In the genomic region with DNA sequence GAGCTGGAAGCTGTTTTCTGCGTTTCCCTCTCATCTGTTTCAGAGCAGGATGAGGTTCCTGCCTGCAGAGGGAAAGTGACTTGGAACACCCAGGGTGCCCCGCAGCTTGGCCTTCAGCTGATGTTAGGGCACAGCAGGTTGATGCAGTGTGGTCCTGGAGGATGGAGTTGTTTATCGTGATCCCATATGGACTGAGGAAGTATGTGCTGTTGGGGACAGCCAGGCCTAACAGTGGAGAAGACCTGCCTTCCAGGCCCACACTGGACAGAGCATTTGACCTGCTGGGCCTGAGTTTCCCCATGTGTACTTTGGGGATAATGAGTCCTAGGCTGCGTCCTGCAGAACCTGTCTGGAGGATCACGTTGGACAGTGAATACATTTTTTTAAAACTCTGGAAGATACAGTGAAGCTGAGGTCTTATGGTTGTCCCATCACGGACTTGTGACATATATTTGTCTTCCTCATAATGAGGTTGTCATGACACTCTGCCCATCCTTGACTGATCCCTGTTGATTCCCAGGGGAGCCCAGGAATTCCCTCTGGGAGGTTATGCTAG, we compare ENCODE assay signal across 1 cellular context.
TF ChIP-seq lines count a peak whose summit lies in the region.

No MANE protein-coding gene starts in this region.

TF ChIP-seq in GM23338, 12 proteins besides CTCF, POLR2A, EP300 and RAD21:
- TF ChIP-seq, protein P1, sequence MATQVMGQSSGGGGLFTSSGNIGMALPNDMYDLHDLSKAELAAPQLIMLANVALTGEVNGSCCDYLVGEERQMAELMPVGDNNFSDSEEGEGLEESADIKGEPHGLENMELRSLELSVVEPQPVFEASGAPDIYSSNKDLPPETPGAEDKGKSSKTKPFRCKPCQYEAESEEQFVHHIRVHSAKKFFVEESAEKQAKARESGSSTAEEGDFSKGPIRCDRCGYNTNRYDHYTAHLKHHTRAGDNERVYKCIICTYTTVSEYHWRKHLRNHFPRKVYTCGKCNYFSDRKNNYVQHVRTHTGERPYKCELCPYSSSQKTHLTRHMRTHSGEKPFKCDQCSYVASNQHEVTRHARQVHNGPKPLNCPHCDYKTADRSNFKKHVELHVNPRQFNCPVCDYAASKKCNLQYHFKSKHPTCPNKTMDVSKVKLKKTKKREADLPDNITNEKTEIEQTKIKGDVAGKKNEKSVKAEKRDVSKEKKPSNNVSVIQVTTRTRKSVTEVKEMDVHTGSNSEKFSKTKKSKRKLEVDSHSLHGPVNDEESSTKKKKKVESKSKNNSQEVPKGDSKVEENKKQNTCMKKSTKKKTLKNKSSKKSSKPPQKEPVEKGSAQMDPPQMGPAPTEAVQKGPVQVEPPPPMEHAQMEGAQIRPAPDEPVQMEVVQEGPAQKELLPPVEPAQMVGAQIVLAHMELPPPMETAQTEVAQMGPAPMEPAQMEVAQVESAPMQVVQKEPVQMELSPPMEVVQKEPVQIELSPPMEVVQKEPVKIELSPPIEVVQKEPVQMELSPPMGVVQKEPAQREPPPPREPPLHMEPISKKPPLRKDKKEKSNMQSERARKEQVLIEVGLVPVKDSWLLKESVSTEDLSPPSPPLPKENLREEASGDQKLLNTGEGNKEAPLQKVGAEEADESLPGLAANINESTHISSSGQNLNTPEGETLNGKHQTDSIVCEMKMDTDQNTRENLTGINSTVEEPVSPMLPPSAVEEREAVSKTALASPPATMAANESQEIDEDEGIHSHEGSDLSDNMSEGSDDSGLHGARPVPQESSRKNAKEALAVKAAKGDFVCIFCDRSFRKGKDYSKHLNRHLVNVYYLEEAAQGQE (IDR thresholded peaks at IDR 0.05; ENCODE audit: unreplicated experiment): no peak
- no peak for TF ChIP-seq JUNB (IDR thresholded peaks at IDR 0.05; ENCODE audit: unreplicated experiment)
- no peak for TF ChIP-seq NANOG (IDR thresholded peaks at IDR 0.05; ENCODE audit: borderline replicate concordance)
- TF ChIP-seq STAT1 (IDR thresholded peaks at IDR 0.05; ENCODE audit: unreplicated experiment): no peak
- no peak for TF ChIP-seq CREB1 (CRISPR knock-in tag; IDR thresholded peaks at IDR 0.05; ENCODE audit: low read depth)
- TF ChIP-seq ZNF114 (CRISPR knock-in tag; IDR thresholded peaks at IDR 0.05): no peak
- no peak for TF ChIP-seq EZH2 (IDR thresholded peaks at IDR 0.05; ENCODE audit: low read depth, unreplicated experiment)
- TF ChIP-seq, protein P2, sequence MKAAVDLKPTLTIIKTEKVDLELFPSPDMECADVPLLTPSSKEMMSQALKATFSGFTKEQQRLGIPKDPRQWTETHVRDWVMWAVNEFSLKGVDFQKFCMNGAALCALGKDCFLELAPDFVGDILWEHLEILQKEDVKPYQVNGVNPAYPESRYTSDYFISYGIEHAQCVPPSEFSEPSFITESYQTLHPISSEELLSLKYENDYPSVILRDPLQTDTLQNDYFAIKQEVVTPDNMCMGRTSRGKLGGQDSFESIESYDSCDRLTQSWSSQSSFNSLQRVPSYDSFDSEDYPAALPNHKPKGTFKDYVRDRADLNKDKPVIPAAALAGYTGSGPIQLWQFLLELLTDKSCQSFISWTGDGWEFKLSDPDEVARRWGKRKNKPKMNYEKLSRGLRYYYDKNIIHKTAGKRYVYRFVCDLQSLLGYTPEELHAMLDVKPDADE (IDR thresholded peaks at IDR 0.05): no peak
- no peak for TF ChIP-seq EZH2phosphoT487 (IDR thresholded peaks at IDR 0.05; ENCODE audit: unreplicated experiment)
- TF ChIP-seq, protein P3, sequence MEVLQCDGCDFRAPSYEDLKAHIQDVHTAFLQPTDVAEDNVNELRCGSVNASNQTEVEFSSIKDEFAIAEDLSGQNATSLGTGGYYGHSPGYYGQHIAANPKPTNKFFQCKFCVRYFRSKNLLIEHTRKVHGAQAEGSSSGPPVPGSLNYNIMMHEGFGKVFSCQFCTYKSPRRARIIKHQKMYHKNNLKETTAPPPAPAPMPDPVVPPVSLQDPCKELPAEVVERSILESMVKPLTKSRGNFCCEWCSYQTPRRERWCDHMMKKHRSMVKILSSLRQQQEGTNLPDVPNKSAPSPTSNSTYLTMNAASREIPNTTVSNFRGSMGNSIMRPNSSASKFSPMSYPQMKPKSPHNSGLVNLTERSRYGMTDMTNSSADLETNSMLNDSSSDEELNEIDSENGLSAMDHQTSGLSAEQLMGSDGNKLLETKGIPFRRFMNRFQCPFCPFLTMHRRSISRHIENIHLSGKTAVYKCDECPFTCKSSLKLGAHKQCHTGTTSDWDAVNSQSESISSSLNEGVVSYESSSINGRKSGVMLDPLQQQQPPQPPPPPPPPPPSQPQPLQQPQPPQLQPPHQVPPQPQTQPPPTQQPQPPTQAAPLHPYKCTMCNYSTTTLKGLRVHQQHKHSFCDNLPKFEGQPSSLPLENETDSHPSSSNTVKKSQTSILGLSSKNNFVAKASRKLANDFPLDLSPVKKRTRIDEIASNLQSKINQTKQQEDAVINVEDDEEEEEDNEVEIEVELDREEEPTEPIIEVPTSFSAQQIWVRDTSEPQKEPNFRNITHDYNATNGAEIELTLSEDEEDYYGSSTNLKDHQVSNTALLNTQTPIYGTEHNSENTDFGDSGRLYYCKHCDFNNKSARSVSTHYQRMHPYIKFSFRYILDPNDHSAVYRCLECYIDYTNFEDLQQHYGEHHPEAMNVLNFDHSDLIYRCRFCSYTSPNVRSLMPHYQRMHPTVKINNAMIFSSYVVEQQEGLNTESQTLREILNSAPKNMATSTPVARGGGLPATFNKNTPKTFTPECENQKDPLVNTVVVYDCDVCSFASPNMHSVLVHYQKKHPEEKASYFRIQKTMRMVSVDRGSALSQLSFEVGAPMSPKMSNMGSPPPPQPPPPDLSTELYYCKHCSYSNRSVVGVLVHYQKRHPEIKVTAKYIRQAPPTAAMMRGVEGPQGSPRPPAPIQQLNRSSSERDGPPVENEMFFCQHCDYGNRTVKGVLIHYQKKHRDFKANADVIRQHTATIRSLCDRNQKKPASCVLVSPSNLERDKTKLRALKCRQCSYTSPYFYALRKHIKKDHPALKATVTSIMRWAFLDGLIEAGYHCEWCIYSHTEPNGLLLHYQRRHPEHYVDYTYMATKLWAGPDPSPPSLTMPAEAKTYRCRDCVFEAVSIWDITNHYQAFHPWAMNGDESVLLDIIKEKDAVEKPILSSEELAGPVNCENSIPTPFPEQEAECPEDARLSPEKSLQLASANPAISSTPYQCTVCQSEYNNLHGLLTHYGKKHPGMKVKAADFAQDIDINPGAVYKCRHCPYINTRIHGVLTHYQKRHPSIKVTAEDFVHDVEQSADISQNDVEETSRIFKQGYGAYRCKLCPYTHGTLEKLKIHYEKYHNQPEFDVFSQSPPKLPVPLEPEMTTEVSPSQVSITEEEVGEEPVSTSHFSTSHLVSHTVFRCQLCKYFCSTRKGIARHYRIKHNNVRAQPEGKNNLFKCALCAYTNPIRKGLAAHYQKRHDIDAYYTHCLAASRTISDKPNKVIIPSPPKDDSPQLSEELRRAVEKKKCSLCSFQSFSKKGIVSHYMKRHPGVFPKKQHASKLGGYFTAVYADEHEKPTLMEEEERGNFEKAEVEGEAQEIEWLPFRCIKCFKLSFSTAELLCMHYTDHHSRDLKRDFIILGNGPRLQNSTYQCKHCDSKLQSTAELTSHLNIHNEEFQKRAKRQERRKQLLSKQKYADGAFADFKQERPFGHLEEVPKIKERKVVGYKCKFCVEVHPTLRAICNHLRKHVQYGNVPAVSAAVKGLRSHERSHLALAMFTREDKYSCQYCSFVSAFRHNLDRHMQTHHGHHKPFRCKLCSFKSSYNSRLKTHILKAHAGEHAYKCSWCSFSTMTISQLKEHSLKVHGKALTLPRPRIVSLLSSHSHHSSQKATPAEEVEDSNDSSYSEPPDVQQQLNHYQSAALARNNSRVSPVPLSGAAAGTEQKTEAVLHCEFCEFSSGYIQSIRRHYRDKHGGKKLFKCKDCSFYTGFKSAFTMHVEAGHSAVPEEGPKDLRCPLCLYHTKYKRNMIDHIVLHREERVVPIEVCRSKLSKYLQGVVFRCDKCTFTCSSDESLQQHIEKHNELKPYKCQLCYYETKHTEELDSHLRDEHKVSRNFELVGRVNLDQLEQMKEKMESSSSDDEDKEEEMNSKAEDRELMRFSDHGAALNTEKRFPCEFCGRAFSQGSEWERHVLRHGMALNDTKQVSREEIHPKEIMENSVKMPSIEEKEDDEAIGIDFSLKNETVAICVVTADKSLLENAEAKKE (CRISPR knock-in tag; IDR thresholded peaks at IDR 0.05): no peak
- TF ChIP-seq POLR2AphosphoS5 (IDR thresholded peaks at IDR 0.05; ENCODE audit: low read depth): no peak
- no peak for TF ChIP-seq ZNF331 (CRISPR knock-in tag; IDR thresholded peaks at IDR 0.05; ENCODE audit: low read depth)
